ENCODE assay signal across 1 cellular context in the genomic region with DNA sequence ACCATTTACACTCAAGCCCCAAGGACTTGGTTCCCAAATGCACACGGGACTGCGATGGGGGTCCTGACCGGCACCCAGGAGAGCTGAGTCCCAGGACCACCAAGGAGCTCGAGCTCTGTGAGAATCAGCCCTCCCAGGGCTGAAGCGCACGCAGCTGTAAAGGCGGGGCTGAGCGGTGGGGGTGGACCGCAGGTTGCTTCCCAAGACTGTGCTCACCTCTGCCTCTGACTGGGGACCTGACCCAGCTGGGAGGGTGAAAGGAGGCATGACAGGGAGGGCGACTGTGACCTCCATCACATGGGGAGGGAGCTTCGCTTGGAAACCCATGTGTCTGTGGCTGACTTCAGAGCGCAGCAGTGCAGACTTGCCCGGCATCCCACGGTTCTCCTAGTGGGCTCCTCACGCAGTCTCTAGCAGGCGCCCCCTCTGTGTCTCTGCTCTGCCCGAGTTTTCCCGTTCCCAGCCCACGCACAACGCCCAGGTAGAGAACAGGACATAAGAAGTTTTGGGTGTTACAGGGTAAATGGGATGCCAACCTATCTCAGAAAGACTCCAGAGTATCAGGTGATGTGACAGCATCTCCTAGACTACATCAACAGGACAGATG.
TF ChIP-seq lines count a peak whose summit lies in the region.

No MANE protein-coding gene starts in this region.

TF ChIP-seq in IMR-90, 13 proteins besides CTCF, POLR2A, EP300 and RAD21:
- TF ChIP-seq FOS (IDR thresholded peaks at IDR 0.05; ENCODE audit: low read depth, low read length): no peak
- TF ChIP-seq MAZ (IDR thresholded peaks at IDR 0.05; ENCODE audit: borderline replicate concordance, low read depth, low read length): no peak
- TF ChIP-seq MAFK (IDR thresholded peaks at IDR 0.05; ENCODE audit: low read depth, low read length): no peak
- TF ChIP-seq BHLHE40 (IDR thresholded peaks at IDR 0.05; ENCODE audit: low read depth, low read length): no peak
- TF ChIP-seq RFX5 (IDR thresholded peaks at IDR 0.05; ENCODE audit: low read depth, low read length): no peak
